In the genomic region with DNA sequence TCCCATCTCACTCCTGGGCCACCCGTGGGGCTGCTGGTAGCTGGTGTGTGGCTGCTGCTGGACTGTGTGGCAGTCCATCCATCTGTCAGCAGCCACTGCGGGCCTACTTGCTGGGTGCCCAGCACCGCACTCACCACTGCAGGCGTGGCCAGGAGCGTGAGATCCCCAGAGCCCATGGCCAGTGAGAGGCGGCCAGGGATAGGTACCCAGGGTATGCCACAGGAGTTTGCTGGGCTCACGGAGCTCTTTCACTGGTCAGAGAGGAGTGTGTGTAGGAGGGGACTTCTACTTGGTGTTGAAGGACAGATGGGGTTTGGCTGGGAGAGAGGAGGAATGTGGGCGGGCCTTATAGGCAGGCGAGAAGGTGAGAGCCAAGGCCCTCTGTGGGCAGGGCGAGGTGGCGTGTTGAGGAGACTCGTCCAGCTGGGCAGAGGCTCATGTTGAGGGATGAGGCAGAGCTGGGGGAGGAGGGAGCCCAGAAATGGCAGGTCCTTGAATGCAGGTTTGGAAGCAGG, we compare ENCODE assay signal across 21 cellular contexts. TPM values are rescaled to one million over a fixed set of nuclear protein-coding genes. Genes with fewer than 3 reads are reported as not detected.
DNase-seq lines count a peak whose midpoint lies in the region; ATAC-seq and TF ChIP-seq lines count a peak whose summit lies in the region.
"Had no signal": no experiment of that assay in that cellular context is flagged by ENCODE, and none has a peak within 500 bp of the region (broad histone marks: within the 10 kb centered on the region; RNA-seq: fewer than 3 reads in every experiment).

No MANE protein-coding gene starts in this region.

- H3K27me3 ChIP-seq in left ventricle myocardium inferior (ENCODE audit: low read depth) (no peaks in the 10 kb centered on the region), mucosa of stomach (ENCODE audit: control insufficient read depth, insufficient read depth, low read length) (no peaks in the 10 kb centered on the region), upper lobe of right lung (no peaks in the 10 kb centered on the region)
- H3K27me3 ChIP-seq: foreskin keratinocyte, left lung, tibial nerve had no signal

- H3K9ac ChIP-seq in mucosa of stomach (ENCODE audit: low read length) = peak overlapping the region; percentile 7

- DNase-seq in left cardiac atrium (no peak), left ventricle myocardium inferior (no peak), endothelial cell (ENCODE audit: low spot score) (no peak), upper lobe of right lung (peak; percentile 63), immature natural killer cell (no peak), NCI-H82 treated with DMSO at 0.1 percent for 48 hours (lab: John Stamatoyannopoulos, UW; ENCODE audit: unreplicated experiment) (no peak)
- DNase-seq in activated CD4-positive, CD25-positive, alpha-beta regulatory T cell treated with anti-CD3 and anti-CD28 coated beads, Interleukin-2, amount 50 U/mL, for 72 hours = no peak
- DNase-seq: activated CD4-positive, alpha-beta T cell treated with anti-CD3 and anti-CD28 coated beads for 48 hours; activated CD8-positive, alpha-beta memory T cell treated with anti-CD3 and anti-CD28 coated beads, Interleukin-2, amount 50 U/mL, for 48 hours; activated gamma-delta T cell treated with Interleukin-2 at 50 U/mL for 16 hours; DMS79 treated with DMSO at 0.1 percent for 48 hours; left lung; naive thymus-derived CD4-positive, alpha-beta T cell; NCI-H1417 treated with DMSO at 0.1 percent for 48 hours; NCI-H82; stimulated activated CD4-positive, alpha-beta T cell treated with anti-CD3 and anti-CD28 coated beads, Interleukin-12 subunit alpha, Interleukin-12 subunit beta, amount 100 ng/mL, for 4 hours; T-helper 9 cell had no signal

- H3K27ac ChIP-seq in left ventricle myocardium inferior (replicated peaks) (no peak overlapping the region), upper lobe of right lung (peak overlapping the region; percentile 2)
- H3K27ac ChIP-seq: left lung, SK-N-MC, tibial nerve had no signal

- H3K27me3 Mint-ChIP-seq in endothelial cell (ENCODE audit: unreplicated experiment) = peaks cover 14% of the 10 kb centered on the region
- H3K27me3 Mint-ChIP-seq in immature natural killer cell (ENCODE audit: low read depth in 3 of 3) = peaks cover 0 to 4% (median 2%) of the 10 kb centered on the region in 3 donors
- H3K27me3 Mint-ChIP-seq: naive thymus-derived CD4-positive, alpha-beta T cell had no signal

- peaks cover 24% of the 10 kb centered on the region for H3K4me1 Mint-ChIP-seq in endothelial cell (ENCODE audit: unreplicated experiment)
- peaks cover 0 to 1% of the 10 kb centered on the region in 2 donors for H3K4me1 Mint-ChIP-seq in immature natural killer cell

- H3K9me3 Mint-ChIP-seq in endothelial cell (ENCODE audit: unreplicated experiment) (no peaks in the 10 kb centered on the region), immature natural killer cell (no peaks in the 10 kb centered on the region)
- H3K9me3 Mint-ChIP-seq: naive thymus-derived CD4-positive, alpha-beta T cell had no signal

- ATAC-seq in left cardiac atrium (peak; percentile 4 to 28), upper lobe of right lung (no peak)

- peak overlapping the region; percentile 58 for H3K27ac Mint-ChIP-seq in endothelial cell (ENCODE audit: unreplicated experiment)
- H3K27ac Mint-ChIP-seq in immature natural killer cell = no peak overlapping the region

- H3K36me3 ChIP-seq in left ventricle myocardium inferior (peaks cover 11% of the 10 kb centered on the region), mucosa of stomach (ENCODE audit: control insufficient read depth, insufficient read depth, low read length) (no peaks in the 10 kb centered on the region), upper lobe of right lung (peaks cover 21% of the 10 kb centered on the region)

- H3K4me3 Mint-ChIP-seq in endothelial cell (ENCODE audit: unreplicated experiment) (no peak overlapping the region), immature natural killer cell (no peak overlapping the region)
- H3K4me3 Mint-ChIP-seq: naive thymus-derived CD4-positive, alpha-beta T cell had no signal

- H3K4me3 ChIP-seq in left ventricle myocardium inferior (no peak overlapping the region), mucosa of stomach (ENCODE audit: low read length) (no peak overlapping the region), upper lobe of right lung (no peak overlapping the region)
- H3K4me3 ChIP-seq: left lung, SK-N-MC, tibial nerve had no signal

- peaks cover 72% of the 10 kb centered on the region for H3K4me1 ChIP-seq in left ventricle myocardium inferior
- peaks cover 68% of the 10 kb centered on the region for H3K4me1 ChIP-seq in mucosa of stomach (ENCODE audit: control insufficient read depth, insufficient read depth, low read length)
- H3K4me1 ChIP-seq in upper lobe of right lung = peaks cover 57% of the 10 kb centered on the region

- intact Hi-C loops in left cardiac atrium (cut with DNase I) (no loop called here), left ventricle myocardium inferior (cut with micrococcal nuclease) (no loop called here), upper lobe of right lung (cut with DNase I) (no loop called here)

- TF ChIP-seq CTCF in left ventricle myocardium inferior (IDR thresholded peaks at IDR 0.05; ENCODE audit: borderline replicate concordance) (no peak), endothelial cell (IDR thresholded peaks at IDR 0.05; ENCODE audit: unreplicated experiment) (no peak), upper lobe of right lung (IDR thresholded peaks at IDR 0.05) (no peak)

- H3K9me3 ChIP-seq in left ventricle myocardium inferior (replicated peaks) = no peaks in the 10 kb centered on the region
- no peaks in the 10 kb centered on the region for H3K9me3 ChIP-seq in mucosa of stomach (ENCODE audit: control insufficient read depth, low read length)
- no peaks in the 10 kb centered on the region for H3K9me3 ChIP-seq in upper lobe of right lung
- H3K9me3 ChIP-seq: left lung, tibial nerve had no signal

- H3K36me3 Mint-ChIP-seq in endothelial cell (ENCODE audit: low read depth, unreplicated experiment) = peaks cover 32% of the 10 kb centered on the region
- H3K36me3 Mint-ChIP-seq in immature natural killer cell = peaks cover 0 to 8% (median 0%) of the 10 kb centered on the region in 3 donors

RNA-seq across cellular contexts. Expression of a gene that starts 15.0 kb away (rescaled TPM):
- 100 to 1,000 TPM; 226 to 328 TPM for total RNA-seq in left cardiac atrium
- 102 TPM for total RNA-seq in left ventricle myocardium inferior
- 199 TPM for total RNA-seq in endothelial cell (ENCODE audit: unreplicated experiment)
- 275 TPM for total RNA-seq in upper lobe of right lung
- 10 to 100 TPM; 14.7 to 18.7 (median 15.8) TPM for polyA plus RNA-seq in immature natural killer cell
